ENCODE assay signal across 8 cellular contexts in the genomic region with DNA sequence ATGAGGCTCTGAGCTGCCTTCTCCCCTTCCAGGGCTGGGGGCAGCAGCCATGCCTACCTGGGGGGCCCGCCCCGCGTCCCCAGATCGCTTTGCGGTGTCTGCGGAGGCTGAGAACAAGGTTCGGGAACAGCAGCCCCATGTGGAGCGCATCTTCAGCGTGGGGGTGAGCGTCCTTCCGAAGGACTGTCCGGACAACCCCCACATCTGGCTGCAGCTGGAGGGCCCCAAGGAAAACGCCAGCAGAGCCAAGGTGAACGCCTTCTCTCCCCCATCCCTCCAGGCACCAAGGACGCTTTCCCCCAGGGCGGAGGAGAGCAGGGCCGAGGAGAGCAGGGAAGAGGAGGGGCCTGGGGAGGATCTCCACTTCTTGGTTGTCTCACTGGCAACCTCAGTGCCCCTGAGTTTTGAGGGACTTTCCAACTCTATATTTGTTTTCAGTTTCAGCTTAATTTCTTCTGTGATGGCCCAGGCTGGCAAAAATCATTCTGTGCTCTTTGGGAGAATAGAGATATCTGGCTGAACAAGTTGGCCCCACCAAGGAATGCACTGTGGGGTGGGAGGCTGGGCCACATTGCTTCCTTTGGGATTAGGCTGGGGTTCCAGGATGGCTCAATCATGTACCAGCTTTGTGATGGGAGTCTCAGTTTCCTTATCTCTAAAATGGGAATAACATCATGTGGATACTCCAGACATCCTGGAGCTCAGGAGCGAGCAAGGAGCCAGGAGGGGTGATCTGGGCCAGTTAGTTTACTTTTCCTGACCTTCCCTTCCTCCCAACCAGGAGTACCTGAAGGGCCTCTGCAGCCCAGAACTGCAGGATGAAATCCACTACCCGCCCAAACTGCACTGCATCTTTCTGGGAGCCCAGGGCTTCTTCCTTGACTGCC. TPM values are rescaled to one million over a fixed set of nuclear protein-coding genes. Genes with fewer than 3 reads are reported as not detected.
DNase-seq lines count a peak whose midpoint lies in the region; ATAC-seq, FAIRE-seq and TF ChIP-seq lines count a peak whose summit lies in the region.

No MANE protein-coding gene starts in this region.

- H3F3A ChIP-seq in GM23248 (ENCODE audit: insufficient read depth), result peaks cover 40% of the 10 kb centered on the region

- POLR2A ChIA-PET in CD4-positive, alpha-beta T cell (lab: Charles Lee), result interaction anchor here (0.7 to 10.8 kb wide), 34 partner anchors 11 to 1336 kb away, joined by 3 to 270 read pairs (median 5); a partner anchor contains a TSS

- 0 to 1% methylated on average over 19 of the region's 19 CpGs for WGBS in GM23248 (ENCODE audit: low coverage in 1 of 2, low lambda C conversion rate in 2 of 2, missing lambda C conversion rate in 2 of 2), 2 experiments

- H3K4me1 ChIP-seq in GM23248 (ENCODE audit: insufficient read depth) (peaks cover 34% of the 10 kb centered on the region), kidney (ENCODE audit: control insufficient read depth in 1 of 2, insufficient read depth in 1 of 2, low read depth in 1 of 2, low read length in 2 of 2) (peaks cover 15 to 28% of the 10 kb centered on the region in 2 donors)

- in situ Hi-C loops in GM23248 (cut with MboI) (no loop called here), astrocyte of the spinal cord (cut with HindIII; ENCODE audit: low sequenced_read_pairs) (loop anchor here (10.0 kb wide), 1 partner anchor 96 kb away; a partner anchor contains a TSS)

- peak overlapping the region; percentile 97 for H3K4me3 ChIP-seq in GM23248
- peak overlapping the region; percentile 82 for H3K4me3 ChIP-seq in SK-N-MC
- peak overlapping the region; percentile 66 for H3K4me3 ChIP-seq in astrocyte of the spinal cord (ENCODE audit: low read depth, low read length)
- H3K4me3 ChIP-seq in kidney (ENCODE audit: low read length in 2 of 2), result peak overlapping the region; percentile 96 to 98

- H3K9me3 Mint-ChIP-seq in CD4-positive, alpha-beta T cell, result no peaks in the 10 kb centered on the region

- CTCF ChIA-PET in CD4-positive, alpha-beta T cell (lab: Charles Lee), result interaction anchor here (0.6 to 3.3 kb wide), 25 partner anchors 8 to 1129 kb away, joined by 3 to 89 read pairs (median 6); a partner anchor contains a TSS

- H3K36me3 Mint-ChIP-seq in CD4-positive, alpha-beta T cell (ENCODE audit: low read depth), result peaks cover 49% of the 10 kb centered on the region

- H3K36me3 ChIP-seq in GM23248 (ENCODE audit: low read depth), result peaks cover 18% of the 10 kb centered on the region
- H3K36me3 ChIP-seq in SK-N-MC (ENCODE audit: insufficient read depth, low read length), result peaks cover 4% of the 10 kb centered on the region; the same call in 1 of the 2 replicates
- H3K36me3 ChIP-seq in kidney (ENCODE audit: control insufficient read depth in 1 of 2, insufficient read depth in 2 of 2, low read length in 2 of 2), result peaks cover 13 to 17% of the 10 kb centered on the region in 2 donors

- peaks cover 46% of the 10 kb centered on the region for H3K79me2 ChIP-seq in GM23248 (ENCODE audit: insufficient read depth)

- H3K27me3 ChIP-seq in CD4-positive, alpha-beta T cell (ENCODE audit: control insufficient read depth, insufficient read depth, low read length), result no peaks in the 10 kb centered on the region
- H3K27me3 ChIP-seq in GM23248 (replicated peaks; ENCODE audit: insufficient read depth), result no peaks in the 10 kb centered on the region

- H3K9me3 ChIP-seq in CD4-positive, alpha-beta T cell (ENCODE audit: control insufficient read depth, low read length), result no peaks in the 10 kb centered on the region
- H3K9me3 ChIP-seq in GM23248 (ENCODE audit: low read depth) (no peaks in the 10 kb centered on the region), SK-N-MC (ENCODE audit: low read depth, low read length) (no peaks in the 10 kb centered on the region), kidney (ENCODE audit: control insufficient read depth in 1 of 2, low read length in 2 of 2) (no peaks in the 10 kb centered on the region)

- H3K27ac ChIP-seq in CD4-positive, alpha-beta T cell (ENCODE audit: low read depth, low read length), result peak overlapping the region; percentile 92
- peak overlapping the region; percentile 98 for H3K27ac ChIP-seq in GM23248
- no peak overlapping the region for H3K27ac ChIP-seq in SK-N-MC
- H3K27ac ChIP-seq in kidney (ENCODE audit: low read depth in 2 of 2, low read length in 2 of 2), result peak overlapping the region; percentile 96 to 98

- intact Hi-C loops in CD4-positive, alpha-beta T cell (cut with DNase I, micrococcal nuclease), result loop anchor here (1.0 to 10.0 kb wide), 6 partner anchors 11 to 316 kb away; a partner anchor contains a TSS
- intact Hi-C loops in kidney (cut with DNase I), result no loop called here

- H3K9ac ChIP-seq in GM23248 (peak overlapping the region; percentile 97), SK-N-MC (ENCODE audit: insufficient read length) (peak overlapping the region; percentile 84), kidney (ENCODE audit: low read length in 2 of 2) (peak overlapping the region; percentile 94 to 98)

- no peak for TF ChIP-seq CTCF in CD4-positive, alpha-beta T cell (IDR thresholded peaks at IDR 0.05)
- no peak for TF ChIP-seq CTCF in astrocyte of the spinal cord (IDR thresholded peaks at IDR 0.05; ENCODE audit: low read depth, low read length)
- TF ChIP-seq CTCF in kidney (IDR thresholded peaks at IDR 0.05; ENCODE audit: borderline replicate concordance, extremely low read depth, insufficient read depth), result no peak

- peaks cover 63% of the 10 kb centered on the region for H3K4me1 Mint-ChIP-seq in CD4-positive, alpha-beta T cell (ENCODE audit: low read depth)

- H3K4me3 Mint-ChIP-seq in CD4-positive, alpha-beta T cell, result peak overlapping the region; percentile 92

- no peaks in the 10 kb centered on the region for H4K20me1 ChIP-seq in GM23248 (ENCODE audit: insufficient read depth)

- peak overlapping the region; percentile 97 for H3K4me2 ChIP-seq in GM23248 (ENCODE audit: unreplicated experiment)

- no peaks in the 10 kb centered on the region for H3K9me2 ChIP-seq in GM23248 (ENCODE audit: insufficient read depth)

- peak overlapping the region; percentile 97 for H3K27ac Mint-ChIP-seq in CD4-positive, alpha-beta T cell

- no peaks in the 10 kb centered on the region for H3K27me3 Mint-ChIP-seq in CD4-positive, alpha-beta T cell

- H2AFZ ChIP-seq in GM23248, result no peak overlapping the region

- ATAC-seq in CD4-positive, alpha-beta T cell (ENCODE audit: poor library complexity), result peak; percentile 50
- no peak for ATAC-seq in GM21515 (IDR thresholded peaks at IDR 0.05; ENCODE audit: unreplicated experiment)

- no peak for FAIRE-seq in kidney (lab: Jason Lieb, UNC)

- peak in 8 of 10 experiments; percentile 36 to 60 (median 50) for DNase-seq in CD4-positive, alpha-beta T cell
- DNase-seq in GM23248 (peak; percentile 80), SK-N-MC (ENCODE audit: low read depth, low spot score) (no peak), astrocyte of the spinal cord (ENCODE audit: low read depth, low spot score) (peak; percentile 40), kidney (peak; percentile 78), iPS-NIHi11 (ENCODE audit: low spot score) (no peak)
- peak; percentile 64 to 65 for DNase-seq in stimulated activated CD4-positive, alpha-beta T cell treated with anti-CD3 and anti-CD28 coated beads, Interleukin-4, amount 100 ng/mL, for 4 hours

RNA-seq across cellular contexts. Expression of a gene that starts 1.2 kb away (rescaled TPM):
- 100 to 1,000 TPM; 170 to 173 TPM for total RNA-seq in CD4-positive, alpha-beta T cell
- total RNA-seq in GM23248 (2014; rRNA removed; shearing (Covaris generic)), result 36.2 and 57.5 TPM in 2 replicates
- polyA plus RNA-seq in GM23248 (2016; fragmentation: Nextera tagmentation; extraction: Ambion mirVana), result 14.4 and 15.3 TPM in 2 replicates
- 53.9 TPM for total RNA-seq in kidney
- polyA plus RNA-seq in kidney (ENCODE audit: insufficient read depth, low read depth, low replicate concordance), result 9.7 TPM

RNA-seq across cellular contexts. Expression of a gene that starts 1.5 kb away (rescaled TPM):
- total RNA-seq in CD4-positive, alpha-beta T cell, result 1 to 10 TPM; 1.6 to 1.7 TPM
- 3.4 and 5.6 TPM in 2 replicates for total RNA-seq in GM23248 (2014; rRNA removed; shearing (Covaris generic))
- polyA plus RNA-seq in GM23248 (2016; fragmentation: Nextera tagmentation; extraction: Ambion mirVana) (2.4 and 3.1 TPM in 2 replicates), kidney (ENCODE audit: insufficient read depth, low read depth, low replicate concordance) (2.6 TPM)
- total RNA-seq in kidney, result 1.3 TPM

RNA-seq across cellular contexts. Expression of a gene that starts 11.7 kb away (rescaled TPM):
- 10 to 100 TPM; 71.7 to 74.7 TPM for total RNA-seq in CD4-positive, alpha-beta T cell
- total RNA-seq in GM23248 (2014; rRNA removed; shearing (Covaris generic)), result 7.7 and 8.3 TPM in 2 replicates
- 41.7 and 44.7 TPM in 2 replicates for polyA plus RNA-seq in GM23248 (2016; fragmentation: Nextera tagmentation; extraction: Ambion mirVana)
- 62.3 TPM for total RNA-seq in kidney
- 97.8 TPM for polyA plus RNA-seq in kidney (ENCODE audit: insufficient read depth, low read depth, low replicate concordance)

RNA-seq across cellular contexts. Expression of a gene that starts 32.1 kb away (rescaled TPM):
- total RNA-seq in CD4-positive, alpha-beta T cell, result under 1 TPM; 0.08 to 0.25 TPM
- total RNA-seq in GM23248 (2014; rRNA removed; shearing (Covaris generic)), result 3.7 and 4.4 TPM in 2 replicates
- polyA plus RNA-seq in GM23248 (2016; fragmentation: Nextera tagmentation; extraction: Ambion mirVana) (2.2 and 2.5 TPM in 2 replicates), kidney (ENCODE audit: insufficient read depth, low read depth, low replicate concordance) (4.4 TPM)
- 12.1 TPM for total RNA-seq in kidney

Comparison
In these comparisons a context has a peak if more than half of its experiments do, and no peak if none do; other contexts are left out.
1. DNase-seq: peak in CD4-positive, alpha-beta T cell (8 of 10), GM23248 (single experiment), astrocyte of the spinal cord (single experiment), kidney (single experiment) and stimulated activated CD4-positive, alpha-beta T cell treated with anti-CD3 and anti-CD28 coated beads, Interleukin-4, amount 100 ng/mL, for 4 hours (2 of 2); none in SK-N-MC (single experiment) and iPS-NIHi11 (single experiment).
2. Peak in every context shown above with its lines, with median percentiles within 50 percentile points of each other: H3K4me3 ChIP-seq and H3K9ac ChIP-seq.